Comparison of ENCODE assay signal across 12 cellular contexts in the genomic region with DNA sequence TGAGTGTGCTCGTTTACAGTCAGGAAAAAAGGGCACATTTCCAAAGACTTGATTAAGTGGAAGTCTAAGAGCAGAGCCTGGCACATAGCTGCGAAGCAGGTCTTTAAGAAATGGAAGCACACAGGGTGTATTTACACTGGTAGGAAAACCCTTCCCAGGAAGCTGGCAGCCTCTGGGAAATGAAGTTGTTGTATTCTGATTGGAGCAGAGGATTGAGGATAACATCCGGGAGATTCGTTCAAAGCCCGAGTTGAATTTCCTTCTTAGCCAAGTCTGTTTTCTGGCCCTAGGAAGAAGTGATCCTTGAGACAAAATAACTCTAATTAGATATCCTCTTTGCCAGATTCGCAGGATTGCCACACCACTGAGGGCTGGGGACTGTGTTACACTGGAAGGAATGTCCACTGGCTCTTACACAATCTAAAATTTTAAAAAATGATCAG.
DNase-seq lines count a peak whose midpoint lies in the region; ATAC-seq, FAIRE-seq and TF ChIP-seq lines count a peak whose summit lies in the region.
"Had no signal": no experiment of that assay in that cellular context is flagged by ENCODE, and none has a peak within 500 bp of the region (broad histone marks: within the 10 kb centered on the region; RNA-seq: fewer than 3 reads in every experiment).

No MANE protein-coding gene starts in this region.

- FAIRE-seq in HTR-8/SVneo (lab: Jason Lieb, UNC): no peak

- DNase-seq in EH (ENCODE audit: low read depth) (peak; percentile 30), choroid plexus epithelial cell (ENCODE audit: low read depth) (peak; percentile 49), iris pigment epithelial cell (ENCODE audit: low read depth) (peak; percentile 73), NCI-H1048 (lab: John Stamatoyannopoulos, UW) (no peak), HTR-8/SVneo (ENCODE audit: insufficient read length, low spot score) (no peak)
- DNase-seq: CD4-positive, alpha-beta T cell; NCI-H1694 treated with DMSO at 0.1 percent for 48 hours; PC-3; stimulated activated CD4-positive, alpha-beta T cell treated with anti-CD3 and anti-CD28 coated beads, Interleukin-2, amount 100 ng/mL, for 24 hours had no signal

- H3K9ac ChIP-seq in skeletal muscle tissue (ENCODE audit: low read depth in 1 of 3, low read length in 3 of 3): no peak overlapping the region

- no peaks in the 10 kb centered on the region for H3K27me3 ChIP-seq in skeletal muscle tissue (ENCODE audit: control insufficient read depth in 3 of 3, insufficient read depth in 3 of 3, low read length in 3 of 3)

- ATAC-seq in HG02852 (IDR thresholded peaks at IDR 0.05; ENCODE audit: unreplicated experiment) (no peak), HG02973 (IDR thresholded peaks at IDR 0.05; ENCODE audit: unreplicated experiment) (no peak)
- ATAC-seq: PC-3 had no signal

- no peak overlapping the region for H3K4me3 ChIP-seq in choroid plexus epithelial cell (ENCODE audit: low read depth, low read length)
- H3K4me3 ChIP-seq in skeletal muscle tissue (ENCODE audit: low read length in 3 of 3): peak overlapping the region in 2 of 3 donors; percentile 20

- no peak for TF ChIP-seq CTCF in choroid plexus epithelial cell (conservative IDR thresholded peaks at IDR 0.05; ENCODE audit: low read depth, low read length)

- peaks cover 4 to 24% (median 12%) of the 10 kb centered on the region in 3 donors for H3K36me3 ChIP-seq in skeletal muscle tissue (ENCODE audit: control insufficient read depth in 3 of 3, insufficient read depth in 3 of 3, low read length in 3 of 3)

- H3K27ac ChIP-seq in skeletal muscle tissue (ENCODE audit: low read depth, low read length): peak overlapping the region; percentile 65

- H3K9me3 ChIP-seq in skeletal muscle tissue (ENCODE audit: control insufficient read depth in 3 of 3, low read length in 3 of 3): no peaks in the 10 kb centered on the region

- H3K4me1 ChIP-seq in skeletal muscle tissue (ENCODE audit: control insufficient read depth in 3 of 3, insufficient read depth in 3 of 3, low read length in 3 of 3): peaks cover 4 to 11% (median 8%) of the 10 kb centered on the region in 3 donors

Comparison
In these comparisons a context has a peak if more than half of its experiments do, and no peak if none do; other contexts are left out.
1. DNase-seq: peak in EH (single experiment), choroid plexus epithelial cell (single experiment) and iris pigment epithelial cell (single experiment); none in NCI-H1048 (single experiment) and HTR-8/SVneo (single experiment).